ENCODE assay signal across 1 cellular context in genomic region chr13:28022848-28023518, GRCh38.
TF ChIP-seq lines count a peak whose summit lies in the region.

No MANE protein-coding gene starts in this region.

TF ChIP-seq in HepG2, 621 proteins besides CTCF, POLR2A, EP300 and RAD21 (continued from another document):
- TF ChIP-seq E2F1 (CRISPR knock-in tag; IDR thresholded peaks at IDR 0.05), result no peak
- no peak for TF ChIP-seq ZNF841 (CRISPR knock-in tag; IDR thresholded peaks at IDR 0.05; ENCODE audit: borderline replicate concordance)
- no peak for TF ChIP-seq HOMEZ (CRISPR knock-in tag; IDR thresholded peaks at IDR 0.05; ENCODE audit: low read depth)
- no peak; the same call in 1 of the 2 replicates for TF ChIP-seq NR2F6 (IDR thresholded peaks at IDR 0.05)
- TF ChIP-seq NR2F6 (CRISPR knock-in tag; IDR thresholded peaks at IDR 0.05), result no peak
- no peak for TF ChIP-seq ZNF776 (CRISPR knock-in tag; IDR thresholded peaks at IDR 0.05)
- TF ChIP-seq ZMYM3 (CRISPR knock-in tag; IDR thresholded peaks at IDR 0.05), result 0 out of 2 replicates have a peak, but pooled peaks have one; percentile 17
- TF ChIP-seq SOX6 (IDR thresholded peaks at IDR 0.05), result no peak
- 0 out of 2 replicates have a peak, but pooled peaks have one; percentile 22 for TF ChIP-seq SOX6 (CRISPR knock-in tag; IDR thresholded peaks at IDR 0.05)
- TF ChIP-seq ZNF513 (CRISPR knock-in tag; conservative IDR thresholded peaks at IDR 0.05), result no peak
- TF ChIP-seq FOXP4 (CRISPR knock-in tag; IDR thresholded peaks at IDR 0.05), result no peak
- no peak for TF ChIP-seq AHR (CRISPR knock-in tag; IDR thresholded peaks at IDR 0.05)
- TF ChIP-seq ZNF143 (CRISPR knock-in tag; IDR thresholded peaks at IDR 0.05), result no peak
- peak; percentile 71; the same call in 1 of the 2 replicates for TF ChIP-seq HNRNPL (IDR thresholded peaks at IDR 0.05; ENCODE audit: low read depth, low read length)
- TF ChIP-seq HNF4G (IDR thresholded peaks at IDR 0.05; ENCODE audit: borderline replicate concordance, low read depth, low read length), result 0 out of 2 replicates have a peak, but pooled peaks have one; percentile 29
- no peak for TF ChIP-seq HNF4G (CRISPR knock-in tag; IDR thresholded peaks at IDR 0.05; ENCODE audit: borderline replicate concordance, low read depth)
- TF ChIP-seq SUZ12 (IDR thresholded peaks at IDR 0.05; ENCODE audit: low read depth, low read length), result no peak
- no peak for TF ChIP-seq HES4 (CRISPR knock-in tag; IDR thresholded peaks at IDR 0.05; ENCODE audit: borderline replicate concordance)
- no peak for TF ChIP-seq ZNF720 (CRISPR knock-in tag; IDR thresholded peaks at IDR 0.05)
- TF ChIP-seq ZMAT5 (CRISPR knock-in tag; IDR thresholded peaks at IDR 0.05; ENCODE audit: borderline replicate concordance, low read depth), result no peak
- peak; percentile 7 for TF ChIP-seq TEAD3 (CRISPR knock-in tag; optimal IDR thresholded peaks at IDR 0.05; ENCODE audit: borderline replicate concordance)
- TF ChIP-seq PCBP1 (IDR thresholded peaks at IDR 0.05; ENCODE audit: borderline replicate concordance, low read depth, low read length), result no peak
- peak; percentile 39; the same call in 1 of the 2 replicates for TF ChIP-seq GATAD2A (CRISPR knock-in tag; IDR thresholded peaks at IDR 0.05)
- TF ChIP-seq CERS6 (CRISPR knock-in tag; IDR thresholded peaks at IDR 0.05), result no peak
- TF ChIP-seq BCL3 (CRISPR knock-in tag; IDR thresholded peaks at IDR 0.05), result no peak
- TF ChIP-seq ZNF839 (CRISPR knock-in tag; IDR thresholded peaks at IDR 0.05; ENCODE audit: borderline replicate concordance), result no peak
- no peak for TF ChIP-seq ZNF577 (CRISPR knock-in tag; IDR thresholded peaks at IDR 0.05; ENCODE audit: borderline replicate concordance, low read depth)
- no peak for TF ChIP-seq ATAD3A (CRISPR knock-in tag; IDR thresholded peaks at IDR 0.05)
TF ChIP-seq in HepG2: peak in this region for 29.
